2 cellular contexts compared by ENCODE assay signal in genomic region chr10:7354330-7355047, GRCh38.
A peak's percentile ranks its signal among the peaks of the same experiment; 100 is the strongest.
TF ChIP-seq lines count a peak whose summit lies in the region.

No MANE protein-coding gene starts in this region.

TF ChIP-seq in IMR-90, 13 proteins besides CTCF, POLR2A, EP300 and RAD21:
- TF ChIP-seq CHD1 (IDR thresholded peaks at IDR 0.05; ENCODE audit: low read depth, low read length) (no peak), ELK1 (IDR thresholded peaks at IDR 0.05; ENCODE audit: borderline replicate concordance, low read depth, low read length) (no peak), NFE2L2 (IDR thresholded peaks at IDR 0.05; ENCODE audit: low read depth, low read length) (no peak), MXI1 (IDR thresholded peaks at IDR 0.05; ENCODE audit: borderline replicate concordance, low read depth, low read length) (no peak), RCOR1 (IDR thresholded peaks at IDR 0.05; ENCODE audit: insufficient replicate concordance, low read length) (no peak), RFX5 (IDR thresholded peaks at IDR 0.05; ENCODE audit: low read depth, low read length) (no peak), CEBPB (IDR thresholded peaks at IDR 0.05; ENCODE audit: low read depth, low read length) (no peak), FOS (IDR thresholded peaks at IDR 0.05; ENCODE audit: low read depth, low read length) (0 out of 2 replicates have a peak, but pooled peaks have one; percentile 24), BHLHE40 (IDR thresholded peaks at IDR 0.05; ENCODE audit: low read depth, low read length) (no peak)

TF ChIP-seq in GM12878, 131 proteins besides CTCF, POLR2A, EP300 and RAD21:
- TF ChIP-seq BACH1 (IDR thresholded peaks at IDR 0.05; ENCODE audit: borderline replicate concordance) (no peak), SUPT20H (IDR thresholded peaks at IDR 0.05; ENCODE audit: borderline replicate concordance, control insufficient read depth, low read depth, low read length) (no peak), NBN (IDR thresholded peaks at IDR 0.05) (no peak), ESRRA (IDR thresholded peaks at IDR 0.05; ENCODE audit: low read length) (no peak), TCF12 (IDR thresholded peaks at IDR 0.05; ENCODE audit: low read depth, low read length) (no peak), SUZ12 (IDR thresholded peaks at IDR 0.05; ENCODE audit: unreplicated experiment) (no peak), EZH2 (IDR thresholded peaks at IDR 0.05; ENCODE audit: borderline replicate concordance, control insufficient read depth, low read depth, low read length) (no peak), SMARCA5 (IDR thresholded peaks at IDR 0.05) (no peak), IRF4 (IDR thresholded peaks at IDR 0.05; ENCODE audit: low read depth, low read length) (no peak), HDGF (IDR thresholded peaks at IDR 0.05) (no peak), JUND (IDR thresholded peaks at IDR 0.05; ENCODE audit: low read depth, low read length) (no peak)
- TF ChIP-seq, protein P1, sequence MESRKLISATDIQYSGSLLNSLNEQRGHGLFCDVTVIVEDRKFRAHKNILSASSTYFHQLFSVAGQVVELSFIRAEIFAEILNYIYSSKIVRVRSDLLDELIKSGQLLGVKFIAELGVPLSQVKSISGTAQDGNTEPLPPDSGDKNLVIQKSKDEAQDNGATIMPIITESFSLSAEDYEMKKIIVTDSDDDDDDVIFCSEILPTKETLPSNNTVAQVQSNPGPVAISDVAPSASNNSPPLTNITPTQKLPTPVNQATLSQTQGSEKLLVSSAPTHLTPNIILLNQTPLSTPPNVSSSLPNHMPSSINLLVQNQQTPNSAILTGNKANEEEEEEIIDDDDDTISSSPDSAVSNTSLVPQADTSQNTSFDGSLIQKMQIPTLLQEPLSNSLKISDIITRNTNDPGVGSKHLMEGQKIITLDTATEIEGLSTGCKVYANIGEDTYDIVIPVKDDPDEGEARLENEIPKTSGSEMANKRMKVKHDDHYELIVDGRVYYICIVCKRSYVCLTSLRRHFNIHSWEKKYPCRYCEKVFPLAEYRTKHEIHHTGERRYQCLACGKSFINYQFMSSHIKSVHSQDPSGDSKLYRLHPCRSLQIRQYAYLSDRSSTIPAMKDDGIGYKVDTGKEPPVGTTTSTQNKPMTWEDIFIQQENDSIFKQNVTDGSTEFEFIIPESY (IDR thresholded peaks at IDR 0.05), result no peak
- TF ChIP-seq, protein P2, sequence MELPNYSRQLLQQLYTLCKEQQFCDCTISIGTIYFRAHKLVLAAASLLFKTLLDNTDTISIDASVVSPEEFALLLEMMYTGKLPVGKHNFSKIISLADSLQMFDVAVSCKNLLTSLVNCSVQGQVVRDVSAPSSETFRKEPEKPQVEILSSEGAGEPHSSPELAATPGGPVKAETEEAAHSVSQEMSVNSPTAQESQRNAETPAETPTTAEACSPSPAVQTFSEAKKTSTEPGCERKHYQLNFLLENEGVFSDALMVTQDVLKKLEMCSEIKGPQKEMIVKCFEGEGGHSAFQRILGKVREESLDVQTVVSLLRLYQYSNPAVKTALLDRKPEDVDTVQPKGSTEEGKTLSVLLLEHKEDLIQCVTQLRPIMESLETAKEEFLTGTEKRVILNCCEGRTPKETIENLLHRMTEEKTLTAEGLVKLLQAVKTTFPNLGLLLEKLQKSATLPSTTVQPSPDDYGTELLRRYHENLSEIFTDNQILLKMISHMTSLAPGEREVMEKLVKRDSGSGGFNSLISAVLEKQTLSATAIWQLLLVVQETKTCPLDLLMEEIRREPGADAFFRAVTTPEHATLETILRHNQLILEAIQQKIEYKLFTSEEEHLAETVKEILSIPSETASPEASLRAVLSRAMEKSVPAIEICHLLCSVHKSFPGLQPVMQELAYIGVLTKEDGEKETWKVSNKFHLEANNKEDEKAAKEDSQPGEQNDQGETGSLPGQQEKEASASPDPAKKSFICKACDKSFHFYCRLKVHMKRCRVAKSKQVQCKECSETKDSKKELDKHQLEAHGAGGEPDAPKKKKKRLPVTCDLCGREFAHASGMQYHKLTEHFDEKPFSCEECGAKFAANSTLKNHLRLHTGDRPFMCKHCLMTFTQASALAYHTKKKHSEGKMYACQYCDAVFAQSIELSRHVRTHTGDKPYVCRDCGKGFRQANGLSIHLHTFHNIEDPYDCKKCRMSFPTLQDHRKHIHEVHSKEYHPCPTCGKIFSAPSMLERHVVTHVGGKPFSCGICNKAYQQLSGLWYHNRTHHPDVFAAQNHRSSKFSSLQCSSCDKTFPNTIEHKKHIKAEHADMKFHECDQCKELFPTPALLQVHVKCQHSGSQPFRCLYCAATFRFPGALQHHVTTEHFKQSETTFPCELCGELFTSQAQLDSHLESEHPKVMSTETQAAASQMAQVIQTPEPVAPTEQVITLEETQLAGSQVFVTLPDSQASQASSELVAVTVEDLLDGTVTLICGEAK (IDR thresholded peaks at IDR 0.05; ENCODE audit: borderline replicate concordance), result no peak
